Comparison of ENCODE assay signal across 20 cellular contexts in genomic region chr1:33147275-33147996, GRCh38. TPM values are rescaled to one million over a fixed set of nuclear protein-coding genes. Genes with fewer than 3 reads are reported as not detected.
DNase-seq lines count a peak whose midpoint lies in the region; ATAC-seq, FAIRE-seq and TF ChIP-seq lines count a peak whose summit lies in the region.
"Had no signal": no experiment of that assay in that cellular context is flagged by ENCODE, and none has a peak within 500 bp of the region (broad histone marks: within the 10 kb centered on the region; RNA-seq: fewer than 3 reads in every experiment).

No MANE protein-coding gene starts in this region.

- H3K9me3 ChIP-seq in A549 (no peaks in the 10 kb centered on the region), HEK293 (ENCODE audit: control insufficient read depth, insufficient read depth, low read depth, low read length) (no peaks in the 10 kb centered on the region), endodermal cell (ENCODE audit: control insufficient read depth, low read length) (no peaks in the 10 kb centered on the region), osteoblast (ENCODE audit: low read depth, low read length) (no peaks in the 10 kb centered on the region), upper lobe of right lung (no peaks in the 10 kb centered on the region)
- H3K9me3 ChIP-seq: Caco-2, SJCRH30 had no signal

- H3K27ac ChIP-seq in A549, result no peak overlapping the region
- H3K27ac ChIP-seq in HEK293 (ENCODE audit: extremely low read depth, low read depth, low read length), result no peak overlapping the region
- no peak overlapping the region for H3K27ac ChIP-seq in endodermal cell (ENCODE audit: low read depth, low read length)
- no peak overlapping the region for H3K27ac ChIP-seq in osteoblast (ENCODE audit: low read depth, low read length)
- H3K27ac ChIP-seq in upper lobe of right lung, result no peak overlapping the region
- H3K27ac ChIP-seq: GM23248, PC-9, SJCRH30 had no signal

- H3K9me3 Mint-ChIP-seq in endodermal cell, result no peaks in the 10 kb centered on the region
- H3K9me3 Mint-ChIP-seq in CD14-positive monocyte, result no peaks in the 10 kb centered on the region
- H3K9me3 Mint-ChIP-seq: CD4-positive, CD25-positive, alpha-beta regulatory T cell; H9 had no signal

- H3K27me3 Mint-ChIP-seq in endodermal cell (ENCODE audit: insufficient read depth) (no peaks in the 10 kb centered on the region), CD14-positive monocyte (ENCODE audit: low read depth in 3 of 3) (peaks cover 0 to 4% (median 4%) of the 10 kb centered on the region in 3 donors)
- H3K27me3 Mint-ChIP-seq: CD4-positive, CD25-positive, alpha-beta regulatory T cell had no signal

- H3K4me1 ChIP-seq in A549 (no peaks in the 10 kb centered on the region), HEK293 (ENCODE audit: control insufficient read depth, insufficient read depth, low read length) (peaks cover 3% of the 10 kb centered on the region), endodermal cell (ENCODE audit: control insufficient read depth, insufficient read depth, low read length) (no peaks in the 10 kb centered on the region), osteoblast (ENCODE audit: insufficient read depth, low read length) (peaks cover 15% of the 10 kb centered on the region), upper lobe of right lung (no peaks in the 10 kb centered on the region)

- POLR2A ChIA-PET in A549 (lab: Yijun Ruan, JAX), result no interaction called here
- POLR2A ChIA-PET in HEK293 (lab: Yijun Ruan, JAX), result no interaction called here
- POLR2A ChIA-PET in GM10248 (lab: Yijun Ruan, JAX), result no interaction called here

- H3K79me2 ChIP-seq in osteoblast (ENCODE audit: insufficient read depth, low read length), result no peaks in the 10 kb centered on the region

- no peak overlapping the region for H3K27ac Mint-ChIP-seq in endodermal cell
- no peak overlapping the region for H3K27ac Mint-ChIP-seq in CD14-positive monocyte

- no peak for ATAC-seq in A549
- ATAC-seq in upper lobe of right lung, result no peak
- ATAC-seq: GM12878, Right ventricle myocardium inferior had no signal

- 92% methylated on average over 24 of the region's 30 CpGs for WGBS in A549 (ENCODE audit: missing lambda C conversion rate)
- 95 to 96% methylated on average over 16 to 30 of the region's 30 CpGs for WGBS in endodermal cell (ENCODE audit: insufficient coverage in 1 of 2, insufficient read length in 1 of 2), 2 experiments

- H3K36me3 ChIP-seq in HEK293 (ENCODE audit: control insufficient read depth in 2 of 2, insufficient read depth in 1 of 2, low read length in 2 of 2), result peaks cover 0 to 17% of the 10 kb centered on the region in 2 experiments; a peak in 1 of 3 replicates
- H3K36me3 ChIP-seq in endodermal cell (ENCODE audit: control insufficient read depth, insufficient read depth, low read length), result no peaks in the 10 kb centered on the region
- peaks cover 19% of the 10 kb centered on the region for H3K36me3 ChIP-seq in osteoblast (ENCODE audit: insufficient read depth, low read length)
- no peaks in the 10 kb centered on the region for H3K36me3 ChIP-seq in upper lobe of right lung

- FAIRE-seq in A549 (lab: Jason Lieb, UNC), result no peak
- FAIRE-seq: G401.6, GM12878 had no signal

- TF ChIP-seq RAD21 in A549 (conservative IDR thresholded peaks at IDR 0.05 in 1 of 2, IDR thresholded peaks at IDR 0.05 in 1 of 2), result no peak

- H3K9ac ChIP-seq in endodermal cell (ENCODE audit: extremely low read depth, low read length, poor library complexity, severe bottlenecking), result no peak overlapping the region
- H3K9ac ChIP-seq: GM23248 had no signal

- TF ChIP-seq CTCF in A549 (IDR thresholded peaks at IDR 0.05) (no peak), HEK293 (tag by site-specific recombination; IDR thresholded peaks at IDR 0.05) (no peak), endodermal cell (conservative IDR thresholded peaks at IDR 0.05) (no peak), osteoblast (IDR thresholded peaks at IDR 0.05; ENCODE audit: extremely low read depth, low read depth, low read length) (no peak), GM10248 (IDR thresholded peaks at IDR 0.05; ENCODE audit: control extremely low read depth, extremely low read depth, low read depth, missing control alignments) (no peak), CD14-positive monocyte (IDR thresholded peaks at IDR 0.05) (no peak), upper lobe of right lung (IDR thresholded peaks at IDR 0.05) (no peak)

- no peak for DNase-seq in A549 (ENCODE audit: low read depth in 1 of 2, low spot score in 1 of 2)
- DNase-seq in endodermal cell, result peak; percentile 35
- peak; percentile 41 for DNase-seq in osteoblast (ENCODE audit: insufficient read length, low spot score, missing footprints)
- no peak for DNase-seq in GM10248 (ENCODE audit: extremely low spot score)
- DNase-seq in CD14-positive monocyte (ENCODE audit: low spot score), result no peak
- DNase-seq in upper lobe of right lung, result no peak
- DNase-seq: Caco-2; CD4-positive, CD25-positive, alpha-beta regulatory T cell; H9; NCI-H1105; NCI-H146; NCI-H1930; NCI-H2107; PC-9 had no signal

- H3K27me3 ChIP-seq in endodermal cell (ENCODE audit: control insufficient read depth, insufficient read depth, low read length, poor library complexity, severe bottlenecking), result no peaks in the 10 kb centered on the region
- H3K27me3 ChIP-seq in osteoblast (ENCODE audit: insufficient read depth, low read length), result no peaks in the 10 kb centered on the region
- H3K27me3 ChIP-seq in upper lobe of right lung, result no peaks in the 10 kb centered on the region
- H3K27me3 ChIP-seq: SJCRH30 had no signal

- H3K4me3 Mint-ChIP-seq in endodermal cell (no peak overlapping the region), CD14-positive monocyte (no peak overlapping the region)
- H3K4me3 Mint-ChIP-seq: CD4-positive, CD25-positive, alpha-beta regulatory T cell; H9 had no signal

- H2AFZ ChIP-seq in osteoblast (ENCODE audit: low read length), result no peak overlapping the region
- H2AFZ ChIP-seq: GM23248, PC-9 had no signal

- H3K4me2 ChIP-seq in A549 (no peak overlapping the region), osteoblast (ENCODE audit: insufficient read depth, low read length) (no peak overlapping the region)
- H3K4me2 ChIP-seq: PC-9 had no signal

- H4K20me1 ChIP-seq in osteoblast (ENCODE audit: insufficient read depth, low read length), result no peaks in the 10 kb centered on the region

- CTCF ChIA-PET in A549 (lab: Yijun Ruan, JAX), result interaction anchor here (1.9 to 2.2 kb wide), 2 partner anchors 10 to 20 kb away, joined by 6 to 7 read pairs; no protein-coding TSS in a partner anchor
- CTCF ChIA-PET in HEK293 (lab: Yijun Ruan, JAX), result interaction anchor here (0.8 to 1.5 kb wide), 8 partner anchors 9 to 56 kb away, joined by 3 to 14 read pairs (median 4); no protein-coding TSS in a partner anchor
- CTCF ChIA-PET in GM10248 (lab: Yijun Ruan, JAX), result interaction anchor here (0.9 to 4.8 kb wide), 5 partner anchors 8 to 25 kb away, joined by 3 to 19 read pairs (median 4); no protein-coding TSS in a partner anchor

- no peak for TF ChIP-seq EP300 in A549 (IDR thresholded peaks at IDR 0.05)

- H3K36me3 Mint-ChIP-seq in endodermal cell (ENCODE audit: low read depth) (peaks cover 3% of the 10 kb centered on the region), CD14-positive monocyte (peaks cover 26 to 56% of the 10 kb centered on the region in 2 donors)

- intact Hi-C loops in CD14-positive monocyte (cut with micrococcal nuclease) (no loop called here), upper lobe of right lung (cut with DNase I) (no loop called here)

- peaks cover 4% of the 10 kb centered on the region for H3K4me1 Mint-ChIP-seq in endodermal cell
- no peaks in the 10 kb centered on the region for H3K4me1 Mint-ChIP-seq in CD14-positive monocyte

- TF ChIP-seq POLR2A in A549 (IDR thresholded peaks at IDR 0.05; ENCODE audit: low read length), result no peak

- no peak overlapping the region for H3K4me3 ChIP-seq in A549
- H3K4me3 ChIP-seq in HEK293 (ENCODE audit: low read depth, low read length), result no peak overlapping the region
- H3K4me3 ChIP-seq in endodermal cell (ENCODE audit: low read length), result no peak overlapping the region
- H3K4me3 ChIP-seq in osteoblast (ENCODE audit: insufficient read depth, low read length), result no peak overlapping the region
- no peak overlapping the region for H3K4me3 ChIP-seq in upper lobe of right lung
- H3K4me3 ChIP-seq: GM12878, GM23248, PC-9, SJCRH30 had no signal

TF ChIP-seq in A549, 52 proteins besides CTCF, POLR2A, EP300 and RAD21:
- TF ChIP-seq ZFP36 (IDR thresholded peaks at IDR 0.05; ENCODE audit: borderline replicate concordance, partially characterized antibody), result peak; percentile 10
- TF ChIP-seq CEBPB (IDR thresholded peaks at IDR 0.05), result no peak

TF ChIP-seq in HEK293, 187 proteins besides CTCF, POLR2A, EP300 and RAD21:
- TF ChIP-seq ZNF555 (tag by site-specific recombination; conservative IDR thresholded peaks at IDR 0.05) (no peak), ZNF394 (tag by site-specific recombination; IDR thresholded peaks at IDR 0.05; ENCODE audit: borderline replicate concordance) (no peak), KLF9 (tag by site-specific recombination; IDR thresholded peaks at IDR 0.05; ENCODE audit: low read depth) (no peak), ZNF768 (tag by site-specific recombination; IDR thresholded peaks at IDR 0.05) (peak; percentile 70), EGR2 (tag by site-specific recombination; IDR thresholded peaks at IDR 0.05; ENCODE audit: low read depth) (no peak)

RNA-seq across cellular contexts. Expression of gene TRIM62, which starts 34.4 kb away (rescaled TPM):
- 0.79 and 1.1 TPM in 2 replicates for polyA plus RNA-seq in A549 (2011; rRNA removed)
- polyA plus RNA-seq in A549 (2012; cell fraction: cytosol; rRNA removed), result 0.94 and 1.5 TPM in 2 replicates
- 2.3 and 3.2 TPM in 2 replicates for polyA plus RNA-seq in A549 (2012; cell fraction: nucleus; rRNA removed)
- polyA plus RNA-seq in A549 (2017; fragmentation: RNase III; extraction: RNeasy Plus Mini Kit Qiagen cat#74134 plus additional on column Dnase treatment), result 1.1 to 1.6 TPM (median 1.5 TPM) in 3 replicates
- 0.78 and 0.83 TPM in 2 replicates for polyA minus RNA-seq in A549 (2011; rRNA and poly(A)+ RNA removed)
- total RNA-seq in endodermal cell, result 1 to 10 TPM; 5.1 to 6.0 TPM
- 9.4 TPM for polyA plus RNA-seq in endodermal cell (2013, experiment 1 of 2)
- polyA plus RNA-seq in endodermal cell (2013, experiment 2 of 2), result 8.0 TPM
- total RNA-seq in osteoblast, result 9.4 and 12.3 TPM in 2 replicates
- 1 to 10 TPM; 1.7 to 2.1 TPM for polyA plus RNA-seq in CD14-positive monocyte
- total RNA-seq in upper lobe of right lung, result 4.5 TPM

Comparison
In these comparisons a context has a peak if more than half of its experiments do, and no peak if none do; other contexts are left out.
1. DNase-seq: peak in endodermal cell (single experiment) and osteoblast (single experiment); none in A549 (0 of 2), GM10248 (single experiment), CD14-positive monocyte (single experiment) and upper lobe of right lung (single experiment).